ENCODE assay signal across 28 cellular contexts in genomic region chr1:206842851-206843250, GRCh38. TPM values are rescaled to one million over a fixed set of nuclear protein-coding genes. Genes with fewer than 3 reads are reported as not detected.
"Had no signal": no experiment of that assay in that cellular context is flagged by ENCODE, and none has a peak within 500 bp of the region (broad histone marks: within the 10 kb centered on the region; RNA-seq: fewer than 3 reads in every experiment).

No MANE protein-coding gene starts in this region.

- ATAC-seq: activated CD8-positive, alpha-beta T cell treated with anti-CD3 and anti-CD28 coated beads for 36 hours; effector memory CD8-positive, alpha-beta T cell; gastrocnemius medialis; left ventricle myocardium superior; mucosa of descending colon; sciatic nerve; stimulated activated memory B cell treated with anti-CD40 and anti-IgM and Interleukin-4, amounts not matched to agents 10 μg/mL and 1 μg/mL and 100 μg/mL, for 72 hours had no signal

- H3K4me2 ChIP-seq: smooth muscle cell had no signal

- DNase-seq: activated CD4-positive, alpha-beta T cell treated with anti-CD3 and anti-CD28 coated beads, Interleukin-2, amount 10 ng/mL, durations not matched to agents 7 days and 5 days; activated CD4-positive, CD25-positive, alpha-beta regulatory T cell treated with anti-CD3 and anti-CD28 coated beads, Interleukin-2, amount 50 U/mL, for 72 hours; activated CD8-positive, alpha-beta T cell treated with anti-CD3 and anti-CD28 coated beads for 36 hours; activated gamma-delta T cell treated with Interleukin-2 at 50 U/mL for 16 hours; activated T-cell treated with anti-CD3 and anti-CD28 coated beads, Interleukin-2, amount 50 U/mL, for 1 hour; colonic mucosa; dorsolateral prefrontal cortex; effector memory CD8-positive, alpha-beta T cell; gastrocnemius medialis; hypothalamus; left ventricle myocardium superior; mucosa of descending colon; nephron progenitor cell; stimulated activated CD4-positive, alpha-beta T cell treated with anti-CD3 and anti-CD28 coated beads, Interleukin-15, amount 100 ng/mL, for 24 hours; transverse colon; uterus; WERI-Rb-1 had no signal

- H3K27me3 ChIP-seq: colonic mucosa, esophagus muscularis mucosa, gastrocnemius medialis, transverse colon, uterus had no signal

- H3K4me3 ChIP-seq: colonic mucosa, dorsolateral prefrontal cortex, esophagus muscularis mucosa, gastrocnemius medialis, mucosa of descending colon, smooth muscle cell, transverse colon, uterus had no signal

- H3K27ac ChIP-seq: colonic mucosa, dorsolateral prefrontal cortex, esophagus muscularis mucosa, gastrocnemius medialis, transverse colon, uterus, WERI-Rb-1 had no signal

- H3K9me3 ChIP-seq: colonic mucosa, esophagus muscularis mucosa, gastrocnemius medialis, mucosa of descending colon, transverse colon, uterus had no signal

- H3K4me1 ChIP-seq: colonic mucosa, esophagus muscularis mucosa, gastrocnemius medialis, transverse colon, uterus had no signal

- H3K36me3 ChIP-seq: colonic mucosa, esophagus muscularis mucosa, gastrocnemius medialis, transverse colon, uterus, WERI-Rb-1 had no signal

RNA-seq across cellular contexts. Expression of gene IL20, which starts 22.6 kb away (rescaled TPM):
- total RNA-seq: activated CD4-positive, alpha-beta T cell treated with anti-CD3 and anti-CD28 coated beads, Interleukin-2, amount 10 ng/mL, durations not matched to agents 7 days and 5 days; activated CD8-positive, alpha-beta T cell treated with anti-CD3 and anti-CD28 coated beads for 36 hours; astrocyte; colonic mucosa; dorsolateral prefrontal cortex; endothelial cell of umbilical vein; esophagus muscularis mucosa; gastrocnemius medialis; left ventricle myocardium superior; mucosa of descending colon; osteoblast; posterior vena cava; renal cortical epithelial cell; sciatic nerve; smooth muscle cell; T-helper 2 cell treated with Interferon-gamma antibody and Interleukin-4, amounts not matched to agents 100 ng/mL and 5 ng/mL, for 36 hours; temporal lobe; transverse colon had no signal
- polyA plus RNA-seq: endothelial cell of umbilical vein, smooth muscle cell had no signal

RNA-seq across cellular contexts. Expression of gene IL24, which starts 54.4 kb away (rescaled TPM):
- total RNA-seq: activated CD4-positive, alpha-beta T cell treated with anti-CD3 and anti-CD28 coated beads, Interleukin-2, amount 10 ng/mL, durations not matched to agents 7 days and 5 days; astrocyte; colonic mucosa; dorsolateral prefrontal cortex; endothelial cell of umbilical vein; gastrocnemius medialis; left ventricle myocardium superior; mucosa of descending colon; osteoblast; posterior vena cava; renal cortical epithelial cell; sciatic nerve; temporal lobe; transverse colon; uterus had no signal
- polyA plus RNA-seq: endothelial cell of umbilical vein had no signal
